In the genomic region with DNA sequence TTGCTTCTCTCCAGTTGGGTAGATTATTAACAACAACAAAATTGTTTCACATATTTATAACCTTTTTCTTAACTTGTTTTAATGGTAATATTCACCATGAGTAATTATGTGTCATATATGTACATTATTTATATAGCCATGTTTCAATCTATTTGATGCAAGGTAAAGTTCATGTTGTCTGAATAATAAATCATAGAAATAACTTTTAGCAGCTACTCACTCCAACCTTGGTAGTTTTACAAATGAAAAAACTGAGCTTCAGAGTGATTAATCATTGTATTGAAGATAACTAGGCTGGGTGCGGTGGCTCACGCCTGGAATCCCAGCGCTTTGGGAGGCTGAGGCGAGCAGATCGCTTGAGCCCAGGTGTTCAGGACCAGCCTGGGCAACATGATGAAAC, we compare ENCODE assay signal across 15 cellular contexts.
"Had no signal": no experiment of that assay in that cellular context is flagged by ENCODE, and none has a peak within 500 bp of the region (broad histone marks: within the 10 kb centered on the region; RNA-seq: fewer than 3 reads in every experiment).

No MANE protein-coding gene starts in this region.

- DNase-seq: activated CD4-positive, alpha-beta memory T cell treated with anti-CD3 and anti-CD28 coated beads, Interleukin-2, amount 10 ng/mL, durations not matched to agents 7 days and 5 days; activated CD4-positive, alpha-beta T cell treated with anti-CD3 and anti-CD28 coated beads for 36 hours; activated gamma-delta T cell treated with Interleukin-2 at 50 U/mL for 16 hours; activated naive CD8-positive, alpha-beta T cell treated with anti-CD3 and anti-CD28 coated beads for 36 hours; activated T-cell treated with anti-CD3 and anti-CD28 coated beads, Interleukin-2, amount 50 U/mL, for 48 hours; anterior cingulate cortex; colonic mucosa; kidney; left ventricle myocardium inferior; small intestine; stimulated activated naive CD8-positive, alpha-beta T cell treated with anti-CD3 and anti-CD28 coated beads, Interleukin-15, Interleukin-2, amounts not matched to agents 100 U/mL and 50 U/mL, for 24 hours; T-helper 9 cell had no signal

- H3K4me3 Mint-ChIP-seq: activated CD4-positive, alpha-beta memory T cell treated with anti-CD3 and anti-CD28 coated beads, Interleukin-2, amount 10 ng/mL, durations not matched to agents 7 days and 5 days; activated CD4-positive, alpha-beta T cell treated with anti-CD3 and anti-CD28 coated beads for 36 hours; activated naive CD8-positive, alpha-beta T cell treated with anti-CD3 and anti-CD28 coated beads for 36 hours; neural crest cell had no signal

- ATAC-seq: activated CD4-positive, alpha-beta T cell treated with anti-CD3 and anti-CD28 coated beads for 36 hours; stimulated activated naive CD8-positive, alpha-beta T cell treated with anti-CD3 and anti-CD28 coated beads, Interleukin-15, Interleukin-2, amounts not matched to agents 100 U/mL and 50 U/mL, for 24 hours had no signal

- FAIRE-seq: kidney, small intestine had no signal

- H3K4me1 Mint-ChIP-seq: activated CD4-positive, alpha-beta memory T cell treated with anti-CD3 and anti-CD28 coated beads, Interleukin-2, amount 10 ng/mL, durations not matched to agents 7 days and 5 days; activated CD4-positive, alpha-beta T cell treated with anti-CD3 and anti-CD28 coated beads for 36 hours; activated naive CD8-positive, alpha-beta T cell treated with anti-CD3 and anti-CD28 coated beads for 36 hours had no signal

- H3K4me3 ChIP-seq: colonic mucosa, left ventricle myocardium inferior, suprapubic skin had no signal

- H3K4me1 ChIP-seq: colonic mucosa, parathyroid adenoma had no signal

- H3K27ac ChIP-seq: colonic mucosa, left ventricle myocardium inferior, parathyroid adenoma, suprapubic skin had no signal

- H3K9me3 Mint-ChIP-seq: activated CD4-positive, alpha-beta memory T cell treated with anti-CD3 and anti-CD28 coated beads, Interleukin-2, amount 10 ng/mL, durations not matched to agents 7 days and 5 days; activated naive CD8-positive, alpha-beta T cell treated with anti-CD3 and anti-CD28 coated beads for 36 hours; neural crest cell had no signal

- H3K27me3 ChIP-seq: colonic mucosa, suprapubic skin had no signal

- H2AFZ ChIP-seq: parathyroid adenoma had no signal

- H3K27ac Mint-ChIP-seq: activated CD4-positive, alpha-beta memory T cell treated with anti-CD3 and anti-CD28 coated beads, Interleukin-2, amount 10 ng/mL, durations not matched to agents 7 days and 5 days; activated CD4-positive, alpha-beta T cell treated with anti-CD3 and anti-CD28 coated beads for 36 hours; activated naive CD8-positive, alpha-beta T cell treated with anti-CD3 and anti-CD28 coated beads for 36 hours had no signal

- H3K79me2 ChIP-seq: parathyroid adenoma had no signal

- H3K9me3 ChIP-seq: colonic mucosa, left ventricle myocardium inferior, suprapubic skin had no signal

- H3K9ac ChIP-seq: parathyroid adenoma had no signal

- H3K27me3 Mint-ChIP-seq: activated CD4-positive, alpha-beta memory T cell treated with anti-CD3 and anti-CD28 coated beads, Interleukin-2, amount 10 ng/mL, durations not matched to agents 7 days and 5 days; activated CD4-positive, alpha-beta T cell treated with anti-CD3 and anti-CD28 coated beads for 36 hours; activated naive CD8-positive, alpha-beta T cell treated with anti-CD3 and anti-CD28 coated beads for 36 hours had no signal

- H3K36me3 ChIP-seq: colonic mucosa, left ventricle myocardium inferior had no signal
